15 cellular contexts compared by ENCODE assay signal in the genomic region with DNA sequence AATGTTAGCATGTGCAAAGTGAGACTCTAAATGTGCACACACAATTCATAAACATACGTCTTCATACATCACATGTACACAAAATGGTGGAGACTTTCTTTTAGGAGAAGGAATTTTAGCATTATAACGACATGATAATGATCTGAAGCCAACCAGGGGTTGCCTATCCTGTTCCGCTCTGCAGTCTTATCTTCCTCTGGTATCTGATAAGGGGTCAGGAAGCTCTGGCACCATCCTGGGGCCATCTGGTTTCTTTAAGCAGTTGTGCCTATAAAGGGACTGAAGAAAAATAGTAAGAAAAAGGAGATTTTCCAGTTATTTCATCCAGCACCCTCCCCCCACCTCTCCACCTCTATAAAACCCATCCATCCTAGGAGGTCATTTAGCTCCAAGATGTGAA.
"Had no signal": no experiment of that assay in that cellular context is flagged by ENCODE, and none has a peak within 500 bp of the region (broad histone marks: within the 10 kb centered on the region; RNA-seq: fewer than 3 reads in every experiment).

No MANE protein-coding gene starts in this region.

- ATAC-seq: activated CD4-positive, CD25-positive, alpha-beta regulatory T cell treated with anti-CD3 and anti-CD28 coated beads, Interleukin-2, amount 50 U/mL, for 24 hours; esophagus mucosa; stimulated activated naive B cell treated with anti-CD40 and anti-IgM and Interleukin-4, amounts not matched to agents 10 μg/mL and 1 μg/mL and 100 μg/mL, for 72 hours had no signal

- H3K27ac ChIP-seq: dorsolateral prefrontal cortex, neural progenitor cell had no signal

- H3K27ac Mint-ChIP-seq: activated naive CD8-positive, alpha-beta T cell treated with anti-CD3 and anti-CD28 coated beads for 36 hours; neural progenitor cell; stimulated activated naive B cell treated with anti-CD40 and anti-IgM and Interleukin-4, amounts not matched to agents 10 μg/mL and 1 μg/mL and 100 μg/mL, for 72 hours; T-helper 2 cell treated with Interferon-gamma antibody and Interleukin-4, amounts not matched to agents 5 μg/mL and 100 μg/mL, for 36 hours had no signal

- H3K4me3 ChIP-seq: dorsolateral prefrontal cortex, neural progenitor cell, right atrium auricular region had no signal

- H3K9me3 ChIP-seq: right atrium auricular region had no signal

- DNase-seq: activated gamma-delta T cell treated with Interleukin-2 at 50 U/mL for 16 hours; activated naive CD8-positive, alpha-beta T cell treated with anti-CD3 and anti-CD28 coated beads for 36 hours; activated T-cell treated with anti-CD3 and anti-CD28 coated beads, Interleukin-2, amount 50 U/mL, for 48 hours; aorta; dorsolateral prefrontal cortex; islet precursor cell; posterior cingulate gyrus; SIG-M5; stimulated activated naive B cell treated with anti-CD40 and anti-IgM and Interleukin-4, amounts not matched to agents 10 μg/mL and 1 μg/mL and 100 μg/mL, for 72 hours; SW 1271 had no signal

- H3K36me3 ChIP-seq: neural progenitor cell had no signal

- H3K27me3 Mint-ChIP-seq: activated naive CD8-positive, alpha-beta T cell treated with anti-CD3 and anti-CD28 coated beads for 36 hours; stimulated activated naive B cell treated with anti-CD40 and anti-IgM and Interleukin-4, amounts not matched to agents 10 μg/mL and 1 μg/mL and 100 μg/mL, for 72 hours had no signal

- H3K27me3 ChIP-seq: dorsolateral prefrontal cortex, neural progenitor cell, right atrium auricular region had no signal

- H3K4me3 Mint-ChIP-seq: activated naive CD8-positive, alpha-beta T cell treated with anti-CD3 and anti-CD28 coated beads for 36 hours; neural progenitor cell; stimulated activated naive B cell treated with anti-CD40 and anti-IgM and Interleukin-4, amounts not matched to agents 10 μg/mL and 1 μg/mL and 100 μg/mL, for 72 hours; T-helper 2 cell treated with Interferon-gamma antibody and Interleukin-4, amounts not matched to agents 5 μg/mL and 100 μg/mL, for 36 hours had no signal

- H3K9me3 Mint-ChIP-seq: activated naive CD8-positive, alpha-beta T cell treated with anti-CD3 and anti-CD28 coated beads for 36 hours; neural progenitor cell; stimulated activated naive B cell treated with anti-CD40 and anti-IgM and Interleukin-4, amounts not matched to agents 10 μg/mL and 1 μg/mL and 100 μg/mL, for 72 hours; T-helper 2 cell treated with Interferon-gamma antibody and Interleukin-4, amounts not matched to agents 5 μg/mL and 100 μg/mL, for 36 hours had no signal
